10 cellular contexts compared by ENCODE assay signal in the genomic region with DNA sequence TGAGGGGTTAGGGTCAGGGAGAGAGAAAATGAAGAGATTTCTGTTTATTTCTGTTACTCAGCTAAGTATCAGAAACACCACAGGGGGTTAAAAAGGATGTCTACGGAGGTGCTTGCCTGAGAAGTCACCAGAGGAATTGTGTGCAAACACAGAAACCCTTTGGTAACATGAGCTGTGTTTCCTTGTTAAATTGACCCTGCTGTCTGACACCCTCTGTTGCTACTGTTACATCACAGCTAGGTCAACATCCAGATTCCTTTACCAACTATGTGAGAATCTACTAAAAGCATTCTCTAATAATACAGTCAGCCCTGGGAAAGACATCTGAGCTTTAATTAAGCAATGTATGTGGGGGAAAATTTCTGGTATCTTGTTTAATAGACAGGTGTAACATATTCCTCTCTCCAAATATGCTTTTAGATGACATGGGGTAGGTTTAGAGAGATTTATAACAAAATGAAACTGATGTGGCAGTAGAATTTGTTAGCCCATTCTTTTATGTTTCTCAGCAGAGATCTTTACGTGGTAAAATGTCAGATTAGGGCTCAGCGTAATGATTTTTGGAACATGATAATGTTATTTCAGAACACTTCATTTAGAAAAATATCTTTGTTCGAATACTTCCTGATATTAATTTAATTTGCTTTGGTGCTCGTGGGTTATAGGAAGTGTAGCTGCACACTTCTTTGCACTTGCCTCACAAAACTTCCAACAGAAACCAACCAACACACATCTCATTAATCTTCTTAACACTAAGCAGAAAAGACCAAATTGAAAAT.
DNase-seq lines count a peak whose midpoint lies in the region; ATAC-seq, FAIRE-seq and TF ChIP-seq lines count a peak whose summit lies in the region.
"Had no signal": no experiment of that assay in that cellular context is flagged by ENCODE, and none has a peak within 500 bp of the region (broad histone marks: within the 10 kb centered on the region; RNA-seq: fewer than 3 reads in every experiment).

No MANE protein-coding gene starts in this region.

- H3K27me3 ChIP-seq in pancreas = no peaks in the 10 kb centered on the region
- H3K27me3 ChIP-seq: SJCRH30 had no signal

- H3K4me1 ChIP-seq in pancreas = peaks cover 0 to 16% (median 12%) of the 10 kb centered on the region in 3 donors

- no peaks in the 10 kb centered on the region for H3K36me3 Mint-ChIP-seq in T-cell

- peak overlapping the region in 2 of 4 donors; percentile 66 to 67 for H3K27ac ChIP-seq in pancreas
- H3K27ac ChIP-seq: SJCRH30 had no signal

- 13 to 26% methylated on average over 5 of the region's 5 CpGs for WGBS in pancreas, 2 donors

- H3K4me3 ChIP-seq in fibroblast of the aortic adventitia (ENCODE audit: low read depth, low read length) (peak overlapping the region; percentile 25), pancreas (no peak overlapping the region)
- H3K4me3 ChIP-seq: SJCRH30 had no signal

- CTCF ChIA-PET in T-cell (lab: Charles Lee) = interaction anchor here in 1 of 2 donors (0.7 kb wide), 1 partner anchor 8 kb away, joined by 3 read pairs; no protein-coding TSS in a partner anchor

- TF ChIP-seq CTCF in fibroblast of the aortic adventitia (IDR thresholded peaks at IDR 0.05; ENCODE audit: insufficient read depth, low read length) = no peak
- TF ChIP-seq CTCF in pancreas (IDR thresholded peaks at IDR 0.05) = no peak

- H3K27ac Mint-ChIP-seq in T-cell = peak overlapping the region in 1 of 2 donors; percentile 8

- no peak for FAIRE-seq in pancreas (lab: Jason Lieb, UNC)

- POLR2A ChIA-PET in T-cell (lab: Charles Lee) = interaction anchor here in 1 of 2 donors (1.2 kb wide), 1 partner anchor 146 kb away, joined by 3 read pairs; no protein-coding TSS in a partner anchor

- DNase-seq in GM04503 (ENCODE audit: low read depth) (peak; percentile 58), NCI-H510A (lab: John Stamatoyannopoulos, UW) (peak; percentile 18), fibroblast of the aortic adventitia (ENCODE audit: low read depth) (peak; percentile 65), pancreas (peak in 1 of 6 donors; percentile 16), T-cell (no peak), anterior cingulate cortex (lab: John Stamatoyannopoulos, UW) (no peak)
- DNase-seq: GOT3 had no signal

- peaks cover 0 to 4% (median 0%) of the 10 kb centered on the region in 3 donors for H3K9me3 Mint-ChIP-seq in T-cell

- intact Hi-C loops in pancreas (cut with DNase I) = no loop called here

- peak; percentile 81 to 93 (median 92) for ATAC-seq in pancreas
- ATAC-seq in HG03159 (IDR thresholded peaks at IDR 0.05; ENCODE audit: unreplicated experiment) = no peak
- ATAC-seq in T-cell (replicated peaks in 1 of 4) = no peak
- ATAC-seq in HG03469 (IDR thresholded peaks at IDR 0.05; ENCODE audit: unreplicated experiment) = no peak

- no peaks in the 10 kb centered on the region for H3K27me3 Mint-ChIP-seq in T-cell

- H3K36me3 ChIP-seq in pancreas = no peaks in the 10 kb centered on the region
- H3K36me3 ChIP-seq: SJCRH30 had no signal

- H3K9me3 ChIP-seq in pancreas = no peaks in the 10 kb centered on the region
- H3K9me3 ChIP-seq: SJCRH30 had no signal

- H3K4me3 Mint-ChIP-seq in T-cell = peak overlapping the region in 1 of 3 donors; percentile 36

- peaks cover 19 to 38% (median 23%) of the 10 kb centered on the region in 3 donors for H3K4me1 Mint-ChIP-seq in T-cell

Comparison
In these comparisons a context has a peak if more than half of its experiments do, and no peak if none do; other contexts are left out.
1. DNase-seq: peak in GM04503 (single experiment), NCI-H510A (single experiment) and fibroblast of the aortic adventitia (single experiment); none in T-cell (0 of 34) and anterior cingulate cortex (0 of 58).
2. ATAC-seq: peak in pancreas (4 of 4); none in HG03159 (single experiment), T-cell (0 of 4) and HG03469 (single experiment).